Comparison of ENCODE assay signal across 23 cellular contexts in genomic region chr3:96538186-96538585, GRCh38.
"Had no signal": no experiment of that assay in that cellular context is flagged by ENCODE, and none has a peak within 500 bp of the region (broad histone marks: within the 10 kb centered on the region; RNA-seq: fewer than 3 reads in every experiment).

No MANE protein-coding gene starts in this region.

- H3K27ac Mint-ChIP-seq: naive thymus-derived CD4-positive, alpha-beta T cell; natural killer cell treated with Interleukin-12 subunit alpha and Interleukin-12 subunit beta and Interleukin-15 and Interleukin-18, amount 100 ng/mL, for 72 hours; progenitor cell of endocrine pancreas; stimulated activated memory B cell treated with anti-CD40 and anti-IgM and Interleukin-4, amounts not matched to agents 10 μg/mL and 1 μg/mL and 100 μg/mL, for 72 hours; stimulated activated naive CD8-positive, alpha-beta T cell treated with anti-CD3 and anti-CD28 coated beads, Interleukin-15, amount 100 ng/mL, for 72 hours had no signal

- DNase-seq: heart left ventricle; hypothalamus; kidney glomerular epithelial cell; left colon; left ventricle myocardium inferior; mesendoderm; midbrain; mucosa of descending colon; naive thymus-derived CD4-positive, alpha-beta T cell; ovary; right lobe of liver; stimulated activated CD4-positive, alpha-beta T cell treated with anti-CD3 and anti-CD28 coated beads, Interleukin-1b, Interleukin-23, amount 100 ng/mL, for 48 hours; stimulated activated CD4-positive, alpha-beta T cell treated with anti-CD3 and anti-CD28 coated beads, Interleukin-2, amount 100 ng/mL, for 48 hours; stimulated activated CD4-positive, alpha-beta T cell treated with anti-CD3 and anti-CD28 coated beads, Interleukin-4, amount 100 ng/mL, for 4 hours; stimulated activated CD8-positive, alpha-beta memory T cell treated with anti-CD3 and anti-CD28 coated beads, Interleukin-4, amount 100 ng/mL, for 48 hours; stimulated activated naive CD4-positive, alpha-beta T cell treated with Interleukin-2 at 50 U/mL for 16 hours; stimulated activated naive CD8-positive, alpha-beta T cell treated with anti-CD3 and anti-CD28 coated beads, Interleukin-15, amount 100 ng/mL, for 72 hours; substantia nigra; upper lobe of left lung had no signal

- H3K4me3 Mint-ChIP-seq: naive thymus-derived CD4-positive, alpha-beta T cell; natural killer cell treated with Interleukin-12 subunit alpha and Interleukin-12 subunit beta and Interleukin-15 and Interleukin-18, amount 100 ng/mL, for 72 hours; stimulated activated memory B cell treated with anti-CD40 and anti-IgM and Interleukin-4, amounts not matched to agents 10 μg/mL and 1 μg/mL and 100 μg/mL, for 72 hours; stimulated activated naive CD8-positive, alpha-beta T cell treated with anti-CD3 and anti-CD28 coated beads, Interleukin-15, amount 100 ng/mL, for 72 hours had no signal

- FAIRE-seq: keratinocyte had no signal

- H3K27me3 Mint-ChIP-seq: naive thymus-derived CD4-positive, alpha-beta T cell; natural killer cell treated with Interleukin-12 subunit alpha and Interleukin-12 subunit beta and Interleukin-15 and Interleukin-18, amount 100 ng/mL, for 72 hours; progenitor cell of endocrine pancreas; stimulated activated memory B cell treated with anti-CD40 and anti-IgM and Interleukin-4, amounts not matched to agents 10 μg/mL and 1 μg/mL and 100 μg/mL, for 72 hours; stimulated activated naive CD8-positive, alpha-beta T cell treated with anti-CD3 and anti-CD28 coated beads, Interleukin-15, amount 100 ng/mL, for 72 hours had no signal

- H3K36me3 Mint-ChIP-seq: naive thymus-derived CD4-positive, alpha-beta T cell; stimulated activated memory B cell treated with anti-CD40 and anti-IgM and Interleukin-4, amounts not matched to agents 10 μg/mL and 1 μg/mL and 100 μg/mL, for 72 hours had no signal

- H3K4me1 Mint-ChIP-seq: naive thymus-derived CD4-positive, alpha-beta T cell; stimulated activated memory B cell treated with anti-CD40 and anti-IgM and Interleukin-4, amounts not matched to agents 10 μg/mL and 1 μg/mL and 100 μg/mL, for 72 hours; stimulated activated naive CD8-positive, alpha-beta T cell treated with anti-CD3 and anti-CD28 coated beads, Interleukin-15, amount 100 ng/mL, for 72 hours had no signal
